In genomic region chr19:929523-930258, GRCh38 we compare ENCODE assay signal across 19 cellular contexts. TPM values are rescaled to one million over a fixed set of nuclear protein-coding genes. Genes with fewer than 3 reads are reported as not detected.
DNase-seq lines count a peak whose midpoint lies in the region; ATAC-seq and TF ChIP-seq lines count a peak whose summit lies in the region.
"Had no signal": no experiment of that assay in that cellular context is flagged by ENCODE, and none has a peak within 500 bp of the region (broad histone marks: within the 10 kb centered on the region; RNA-seq: fewer than 3 reads in every experiment).

No MANE protein-coding gene starts in this region.

- H4K12ac ChIP-seq in trophoblast cell (ENCODE audit: low read depth, low read length) = no peak overlapping the region

- H3K4me3 Mint-ChIP-seq in activated T-helper 1 cell treated with anti-CD3 and anti-CD28 coated beads, Interleukin-12 subunit alpha, Interleukin-12 subunit beta, Interleukin-2, Interleukin-4 antibody, amounts not matched to agents 30 ng/mL and 10 ng/mL and 1 ng/mL, durations not matched to agents 14 hours and 24 hours and 36 hours = peak overlapping the region; percentile 11

- no peak overlapping the region for H2BK15ac ChIP-seq in mesenchymal stem cell (ENCODE audit: low read depth, poor library complexity, severe bottlenecking)

- H2BK120ac ChIP-seq in mesenchymal stem cell (ENCODE audit: low read depth, low read length) = no peak overlapping the region
- peak overlapping the region; percentile 29 for H2BK120ac ChIP-seq in trophoblast cell (ENCODE audit: insufficient read depth, low read length, poor library complexity)

- no peaks in the 10 kb centered on the region for H3K4me1 Mint-ChIP-seq in activated T-helper 1 cell treated with anti-CD3 and anti-CD28 coated beads, Interleukin-12 subunit alpha, Interleukin-12 subunit beta, Interleukin-2, Interleukin-4 antibody, amounts not matched to agents 30 ng/mL and 10 ng/mL and 1 ng/mL, durations not matched to agents 14 hours and 24 hours and 36 hours (ENCODE audit: low read depth)

- H3K23ac ChIP-seq in mesenchymal stem cell (ENCODE audit: low read length in 2 of 2) (no peak overlapping the region), trophoblast cell (ENCODE audit: low read length) (no peak overlapping the region)

- H3K79me2 ChIP-seq in trophoblast cell (ENCODE audit: control insufficient read depth, insufficient read depth, low read length, poor library complexity) = peaks cover 61% of the 10 kb centered on the region

- H3K27me3 ChIP-seq in GM06990 (replicated peaks; ENCODE audit: control insufficient read depth, insufficient read depth, low read length) (no peaks in the 10 kb centered on the region), mesenchymal stem cell (ENCODE audit: control insufficient read depth in 1 of 2, insufficient read depth in 1 of 2, low read length in 2 of 2) (no peaks in the 10 kb centered on the region), trophoblast cell (ENCODE audit: insufficient read depth, low read length) (no peaks in the 10 kb centered on the region), vagina (no peaks in the 10 kb centered on the region)

- H3K4ac ChIP-seq in mesenchymal stem cell (ENCODE audit: low read depth in 1 of 2, low read length in 2 of 2) = no peak overlapping the region
- H3K4ac ChIP-seq in trophoblast cell (ENCODE audit: low read depth, low read length) = peak overlapping the region; percentile 71

- no peak overlapping the region for H2BK5ac ChIP-seq in mesenchymal stem cell (ENCODE audit: low read depth, low read length, poor library complexity, severe bottlenecking)
- H2BK5ac ChIP-seq in trophoblast cell (ENCODE audit: low read depth, low read length, poor library complexity) = peak overlapping the region; percentile 22

- H3K9me3 ChIP-seq in mesenchymal stem cell (ENCODE audit: control insufficient read depth, low read length) = no peaks in the 10 kb centered on the region
- H3K9me3 ChIP-seq in trophoblast cell (ENCODE audit: insufficient read depth, low read depth, low read length) = no peaks in the 10 kb centered on the region
- no peaks in the 10 kb centered on the region for H3K9me3 ChIP-seq in vagina

- no peak overlapping the region for H2BK12ac ChIP-seq in mesenchymal stem cell (ENCODE audit: low read length in 2 of 2)
- peak overlapping the region; percentile 5 for H2BK12ac ChIP-seq in trophoblast cell (ENCODE audit: low read length)

- H3K79me1 ChIP-seq in mesenchymal stem cell (replicated peaks; ENCODE audit: low read length, poor library complexity, severe bottlenecking) (no peaks in the 10 kb centered on the region), trophoblast cell (ENCODE audit: low read length) (peaks cover 64% of the 10 kb centered on the region)

- H3K9me3 Mint-ChIP-seq in activated T-helper 1 cell treated with anti-CD3 and anti-CD28 coated beads, Interleukin-12 subunit alpha, Interleukin-12 subunit beta, Interleukin-2, Interleukin-4 antibody, amounts not matched to agents 30 ng/mL and 10 ng/mL and 1 ng/mL, durations not matched to agents 14 hours and 24 hours and 36 hours = no peaks in the 10 kb centered on the region

- no peak for ATAC-seq in GM18867 (IDR thresholded peaks at IDR 0.05; ENCODE audit: unreplicated experiment)
- ATAC-seq in activated CD4-positive, CD25-positive, alpha-beta regulatory T cell treated with anti-CD3 and anti-CD28 coated beads, Interleukin-2, amount 50 U/mL, for 24 hours = no peak

- H3K18ac ChIP-seq in mesenchymal stem cell (ENCODE audit: low read depth in 1 of 2, low read length in 2 of 2) (no peak overlapping the region), trophoblast cell (ENCODE audit: low read length) (peak overlapping the region; percentile 43)

- no peaks in the 10 kb centered on the region for H3K27me3 Mint-ChIP-seq in activated T-helper 1 cell treated with anti-CD3 and anti-CD28 coated beads, Interleukin-12 subunit alpha, Interleukin-12 subunit beta, Interleukin-2, Interleukin-4 antibody, amounts not matched to agents 30 ng/mL and 10 ng/mL and 1 ng/mL, durations not matched to agents 14 hours and 24 hours and 36 hours (ENCODE audit: insufficient read depth)

- 97% methylated on average over 36 of the region's 36 CpGs for WGBS in mesenchymal stem cell
- WGBS in trophoblast cell (ENCODE audit: extremely low coverage, insufficient coverage, insufficient read length) = no CpG with 5 or more reads among the region's 36 CpGs

- H3K14ac ChIP-seq in mesenchymal stem cell (ENCODE audit: low read length in 2 of 2) (no peak overlapping the region), trophoblast cell (ENCODE audit: low read length) (peak overlapping the region; percentile 28)

- peaks cover 3% of the 10 kb centered on the region for H3K36me3 Mint-ChIP-seq in activated T-helper 1 cell treated with anti-CD3 and anti-CD28 coated beads, Interleukin-12 subunit alpha, Interleukin-12 subunit beta, Interleukin-2, Interleukin-4 antibody, amounts not matched to agents 30 ng/mL and 10 ng/mL and 1 ng/mL, durations not matched to agents 14 hours and 24 hours and 36 hours (ENCODE audit: low read depth)

- H3K27ac Mint-ChIP-seq in activated T-helper 1 cell treated with anti-CD3 and anti-CD28 coated beads, Interleukin-12 subunit alpha, Interleukin-12 subunit beta, Interleukin-2, Interleukin-4 antibody, amounts not matched to agents 30 ng/mL and 10 ng/mL and 1 ng/mL, durations not matched to agents 14 hours and 24 hours and 36 hours = no peak overlapping the region

- H4K8ac ChIP-seq in mesenchymal stem cell (ENCODE audit: low read length) (no peak overlapping the region), trophoblast cell (ENCODE audit: low read depth, low read length) (peak overlapping the region; percentile 29)

- no peak overlapping the region for H3K4me2 ChIP-seq in mesenchymal stem cell (ENCODE audit: low read length, poor library complexity, severe bottlenecking)
- H3K4me2 ChIP-seq in trophoblast cell (ENCODE audit: low read length) = no peak overlapping the region
- H3K4me2 ChIP-seq: PC-9 had no signal

- TF ChIP-seq CTCF in GM06990 (IDR thresholded peaks at IDR 0.05; ENCODE audit: insufficient read depth, low read length, poor library complexity, severe bottlenecking) = no peak
- no peak for TF ChIP-seq CTCF in vagina (IDR thresholded peaks at IDR 0.05)

- DNase-seq in GM06990 (ENCODE audit: extremely low read depth, insufficient read length) (peak; percentile 5), mesenchymal stem cell (no peak), trophoblast cell (peak; percentile 59 to 68), vagina (ENCODE audit: extremely low spot score in 2 of 2) (no peak)
- no peak for DNase-seq in activated T-helper 1 cell treated with anti-CD3 and anti-CD28 coated beads, Interleukin-12 subunit alpha, Interleukin-12 subunit beta, Interleukin-2, Interleukin-4 antibody, amounts not matched to agents 30 ng/mL and 10 ng/mL and 1 ng/mL, durations not matched to agents 14 hours and 24 hours and 36 hours (ENCODE audit: low spot score)
- DNase-seq: ACHN, COR-L47, DMS153, GF-D8, KG1, NCI-H1417, NCI-H187, NCI-H2227 treated with DMSO at 0.1 percent for 48 hours, NCI-H510A treated with DMSO at 0.1 percent for 48 hours, PC-9 had no signal

- H3K27ac ChIP-seq in mesenchymal stem cell (ENCODE audit: low read length, poor library complexity, severe bottlenecking) = peak overlapping the region; percentile 16
- H3K27ac ChIP-seq in trophoblast cell (ENCODE audit: low read depth, low read length) = peak overlapping the region; percentile 71
- no peak overlapping the region for H3K27ac ChIP-seq in vagina
- H3K27ac ChIP-seq: PC-9 had no signal

- H3K36me3 ChIP-seq in GM06990 (ENCODE audit: control insufficient read depth, insufficient read depth, low read length) = peaks cover 28% of the 10 kb centered on the region
- H3K36me3 ChIP-seq in mesenchymal stem cell (ENCODE audit: control insufficient read depth in 1 of 2, insufficient read depth in 2 of 2, low read depth in 1 of 2, low read length in 2 of 2) = peaks cover 22 to 55% of the 10 kb centered on the region in 2 experiments
- H3K36me3 ChIP-seq in trophoblast cell (ENCODE audit: control insufficient read depth in 1 of 2, insufficient read depth in 2 of 2, low read length in 2 of 2) = peaks cover 47 to 55% of the 10 kb centered on the region in 2 experiments
- H3K36me3 ChIP-seq in vagina = no peaks in the 10 kb centered on the region

- no peak overlapping the region for H2AK5ac ChIP-seq in mesenchymal stem cell (ENCODE audit: low read length, severe bottlenecking)
- H2AK5ac ChIP-seq in trophoblast cell (ENCODE audit: low read length) = no peak overlapping the region

- no peak overlapping the region for H2AFZ ChIP-seq in mesenchymal stem cell (ENCODE audit: low read depth, low read length)
- H2AFZ ChIP-seq in trophoblast cell (ENCODE audit: insufficient read depth, low read length, poor library complexity) = no peak overlapping the region
- H2AFZ ChIP-seq: PC-9 had no signal

- H3K9ac ChIP-seq in mesenchymal stem cell (ENCODE audit: low read length) (no peak overlapping the region), trophoblast cell (ENCODE audit: low read length) (peak overlapping the region; percentile 60)

- H4K91ac ChIP-seq in mesenchymal stem cell (ENCODE audit: low read length) (no peak overlapping the region), trophoblast cell (ENCODE audit: low read depth, low read length) (no peak overlapping the region)

- H3K4me3 ChIP-seq in GM06990 (replicated peaks; ENCODE audit: low read depth, low read length) (no peak overlapping the region), mesenchymal stem cell (ENCODE audit: insufficient read depth in 1 of 2, low read depth in 1 of 2, low read length in 2 of 2) (no peak overlapping the region), trophoblast cell (ENCODE audit: low read depth, low read length) (no peak overlapping the region), vagina (no peak overlapping the region)
- H3K4me3 ChIP-seq: PC-9 had no signal

- intact Hi-C loops in activated T-helper 1 cell treated with anti-CD3 and anti-CD28 coated beads, Interleukin-12 subunit alpha, Interleukin-12 subunit beta, Interleukin-2, Interleukin-4 antibody, amounts not matched to agents 30 ng/mL and 10 ng/mL and 1 ng/mL, durations not matched to agents 14 hours and 24 hours and 36 hours (cut with micrococcal nuclease) = loop anchor here (5.0 kb wide), 1 partner anchor 267 kb away; the partner anchor contains the start of gene RNF126
- intact Hi-C loops in vagina (cut with DNase I) = loop anchor here (10.0 kb wide), 1 partner anchor 315 kb away; the partner anchor contains the start of genes ATP5F1D and MIDN

- no peak for TF ChIP-seq POLR2A in vagina (IDR thresholded peaks at IDR 0.05)

- H3K4me1 ChIP-seq in mesenchymal stem cell (ENCODE audit: control insufficient read depth, insufficient read depth, low read depth, low read length) (peaks cover 47% of the 10 kb centered on the region), trophoblast cell (ENCODE audit: control insufficient read depth in 1 of 2, insufficient read depth in 2 of 2, low read length in 2 of 2) (peaks cover 38 to 46% of the 10 kb centered on the region in 2 experiments), vagina (peaks cover 54% of the 10 kb centered on the region)

RNA-seq across cellular contexts. Expression of gene ARID3A, which starts 3.9 kb away (rescaled TPM):
- 32.5 and 35.0 TPM in 2 replicates for total RNA-seq in activated T-helper 1 cell treated with anti-CD3 and anti-CD28 coated beads, Interleukin-12 subunit alpha, Interleukin-12 subunit beta, Interleukin-2, Interleukin-4 antibody, amounts not matched to agents 30 ng/mL and 10 ng/mL and 1 ng/mL, durations not matched to agents 14 hours and 24 hours and 36 hours
- polyA plus RNA-seq in mesenchymal stem cell (2013, experiment 1 of 2) = 64.0 TPM
- polyA plus RNA-seq in mesenchymal stem cell (2013, experiment 2 of 2) = 62.8 TPM
- 445 and 449 TPM in 2 replicates for polyA plus RNA-seq in trophoblast cell (2013)
- 10.3 TPM for total RNA-seq in vagina

RNA-seq across cellular contexts. Expression of gene KISS1R, which starts 12.6 kb away (rescaled TPM):
- 6.8 and 8.9 TPM in 2 replicates for total RNA-seq in activated T-helper 1 cell treated with anti-CD3 and anti-CD28 coated beads, Interleukin-12 subunit alpha, Interleukin-12 subunit beta, Interleukin-2, Interleukin-4 antibody, amounts not matched to agents 30 ng/mL and 10 ng/mL and 1 ng/mL, durations not matched to agents 14 hours and 24 hours and 36 hours
- not detected for polyA plus RNA-seq in mesenchymal stem cell (2013, experiment 1 of 2)
- not detected for polyA plus RNA-seq in mesenchymal stem cell (2013, experiment 2 of 2)
- 0.10 and 0.14 TPM in 2 replicates for polyA plus RNA-seq in trophoblast cell (2013)
- total RNA-seq in vagina = not detected
- total RNA-seq: H4, PC-9 had no signal
- polyA plus RNA-seq: CD14-positive monocyte had no signal

RNA-seq across cellular contexts. Expression of gene R3HDM4, which starts 16.7 kb away (rescaled TPM):
- 94.3 and 96.4 TPM in 2 replicates for total RNA-seq in activated T-helper 1 cell treated with anti-CD3 and anti-CD28 coated beads, Interleukin-12 subunit alpha, Interleukin-12 subunit beta, Interleukin-2, Interleukin-4 antibody, amounts not matched to agents 30 ng/mL and 10 ng/mL and 1 ng/mL, durations not matched to agents 14 hours and 24 hours and 36 hours
- 68.0 TPM for polyA plus RNA-seq in mesenchymal stem cell (2013, experiment 1 of 2)
- 67.1 TPM for polyA plus RNA-seq in mesenchymal stem cell (2013, experiment 2 of 2)
- 51.5 and 52.5 TPM in 2 replicates for polyA plus RNA-seq in trophoblast cell (2013)
- total RNA-seq in vagina = 41.3 TPM

RNA-seq across cellular contexts. Expression of gene RNU6-9, which starts 36.4 kb away (rescaled TPM):
- not detected in 2 replicates for total RNA-seq in activated T-helper 1 cell treated with anti-CD3 and anti-CD28 coated beads, Interleukin-12 subunit alpha, Interleukin-12 subunit beta, Interleukin-2, Interleukin-4 antibody, amounts not matched to agents 30 ng/mL and 10 ng/mL and 1 ng/mL, durations not matched to agents 14 hours and 24 hours and 36 hours
- not detected for polyA plus RNA-seq in mesenchymal stem cell (2013, experiment 1 of 2)
- not detected for polyA plus RNA-seq in mesenchymal stem cell (2013, experiment 2 of 2)
- not detected in 2 replicates for polyA plus RNA-seq in trophoblast cell (2013)
- not detected for total RNA-seq in vagina
- total RNA-seq: H4, PC-9 had no signal
- polyA plus RNA-seq: CD14-positive monocyte had no signal

RNA-seq across cellular contexts. Expression of gene MED16, which starts 36.7 kb away (rescaled TPM):
- 62.1 and 62.5 TPM in 2 replicates for total RNA-seq in activated T-helper 1 cell treated with anti-CD3 and anti-CD28 coated beads, Interleukin-12 subunit alpha, Interleukin-12 subunit beta, Interleukin-2, Interleukin-4 antibody, amounts not matched to agents 30 ng/mL and 10 ng/mL and 1 ng/mL, durations not matched to agents 14 hours and 24 hours and 36 hours
- polyA plus RNA-seq in mesenchymal stem cell (2013, experiment 1 of 2) = 19.4 TPM
- 19.2 TPM for polyA plus RNA-seq in mesenchymal stem cell (2013, experiment 2 of 2)
- polyA plus RNA-seq in trophoblast cell (2013) = 24.8 and 25.9 TPM in 2 replicates
- total RNA-seq in vagina = 46.9 TPM

Comparison
In these comparisons a context has a peak if more than half of its experiments do, and no peak if none do; other contexts are left out.
1. DNase-seq: peak in GM06990 (single experiment) and trophoblast cell (2 of 2); none in activated T-helper 1 cell treated with anti-CD3 and anti-CD28 coated beads, Interleukin-12 subunit alpha, Interleukin-12 subunit beta, Interleukin-2, Interleukin-4 antibody, amounts not matched to agents 30 ng/mL and 10 ng/mL and 1 ng/mL, durations not matched to agents 14 hours and 24 hours and 36 hours (single experiment), mesenchymal stem cell (single experiment) and vagina (0 of 2).